Comparison of ENCODE assay signal across 18 cellular contexts in the genomic region with DNA sequence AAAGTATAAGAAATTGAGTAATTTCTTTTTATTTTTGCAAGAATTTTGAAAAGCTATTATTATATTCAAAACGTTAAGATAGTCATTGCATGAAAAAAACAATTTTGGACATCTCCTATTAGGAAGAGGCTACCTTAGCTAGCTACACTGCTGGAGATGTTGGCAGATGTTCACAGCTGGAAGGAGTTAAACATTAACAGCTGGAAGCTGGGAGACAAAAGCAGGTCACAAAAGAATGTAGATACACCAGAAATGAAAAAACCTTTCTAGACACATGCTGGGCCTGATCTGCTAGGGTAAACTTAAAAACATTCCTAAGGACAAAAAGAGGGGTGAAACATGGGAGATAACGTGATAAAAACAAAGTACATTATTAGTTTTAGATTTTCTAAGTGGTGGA.
"Had no signal": no experiment of that assay in that cellular context is flagged by ENCODE, and none has a peak within 500 bp of the region (broad histone marks: within the 10 kb centered on the region; RNA-seq: fewer than 3 reads in every experiment).

No MANE protein-coding gene starts in this region.

- H3K4me1 ChIP-seq: suprapubic skin, upper lobe of left lung had no signal

- H3K4me1 Mint-ChIP-seq: immature natural killer cell, natural killer cell had no signal

- H3K27ac Mint-ChIP-seq: activated naive CD8-positive, alpha-beta T cell; immature natural killer cell; natural killer cell had no signal

- H3K27ac ChIP-seq: heart left ventricle, suprapubic skin, upper lobe of left lung had no signal

- H3K27me3 ChIP-seq: heart left ventricle, suprapubic skin, upper lobe of left lung had no signal

- H3K9me3 Mint-ChIP-seq: immature natural killer cell had no signal

- H3K4me3 Mint-ChIP-seq: activated naive CD8-positive, alpha-beta T cell; immature natural killer cell; natural killer cell had no signal

- H3K9me3 ChIP-seq: heart left ventricle, suprapubic skin, upper lobe of left lung had no signal

- DNase-seq: activated T-cell treated with anti-CD3 and anti-CD28 coated beads, Interleukin-2, amount 50 U/mL, for 1 hour; amygdala; foreskin melanocyte; heart left ventricle; immature natural killer cell; left cardiac atrium; mammary epithelial cell; natural killer cell; stimulated activated CD4-positive, alpha-beta T cell treated with anti-CD3 and anti-CD28 coated beads, Interleukin-4, amount 100 ng/mL, for 1 hour; stimulated activated CD8-positive, alpha-beta memory T cell treated with anti-CD3 and anti-CD28 coated beads, Interleukin-4, amount 100 ng/mL, for 48 hours; stimulated activated naive CD8-positive, alpha-beta T cell treated with anti-CD3 and anti-CD28 coated beads, Interleukin-15, Interleukin-2, amounts not matched to agents 100 U/mL and 50 U/mL, for 24 hours; T-helper 2 cell; upper lobe of left lung had no signal

- H3K4me3 ChIP-seq: heart left ventricle, suprapubic skin, upper lobe of left lung had no signal

- ATAC-seq: activated CD4-positive, CD25-positive, alpha-beta regulatory T cell treated with anti-CD3 and anti-CD28 coated beads, Interleukin-2, amount 50 U/mL, for 24 hours; heart left ventricle; left cardiac atrium; natural killer cell; stimulated activated naive CD8-positive, alpha-beta T cell treated with anti-CD3 and anti-CD28 coated beads, Interleukin-15, Interleukin-2, amounts not matched to agents 100 U/mL and 50 U/mL, for 24 hours had no signal

- FAIRE-seq: endothelial cell of umbilical vein, TTC549 had no signal

- H3K27me3 Mint-ChIP-seq: activated naive CD8-positive, alpha-beta T cell had no signal
